Comparison of ENCODE assay signal across 10 cellular contexts in the genomic region with DNA sequence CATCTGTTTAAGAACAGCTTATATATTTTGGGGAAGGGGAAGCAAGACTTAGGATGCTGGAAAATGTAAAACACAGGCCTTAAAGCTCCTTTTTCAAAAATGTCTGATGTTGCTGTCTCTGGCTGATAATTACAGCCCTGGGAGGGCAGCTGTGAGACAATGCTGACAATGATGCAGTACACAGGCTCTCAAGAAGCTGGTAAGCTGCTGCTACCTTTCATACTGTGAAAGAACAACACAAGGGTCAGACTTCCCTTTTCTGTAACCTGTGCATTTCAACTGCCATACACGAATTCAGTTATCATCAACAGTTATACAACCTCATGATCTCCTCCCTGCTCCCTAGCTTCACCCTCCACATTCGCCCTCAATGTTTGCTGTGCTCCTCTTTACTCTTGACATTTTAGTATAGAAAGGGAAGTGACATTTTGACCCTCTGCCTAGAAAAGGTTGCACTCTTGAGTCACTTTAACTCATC. TPM values are rescaled to one million over a fixed set of nuclear protein-coding genes. Genes with fewer than 3 reads are reported as not detected.
DNase-seq lines count a peak whose midpoint lies in the region; TF ChIP-seq lines count a peak whose summit lies in the region.
"Had no signal": no experiment of that assay in that cellular context is flagged by ENCODE, and none has a peak within 500 bp of the region (broad histone marks: within the 10 kb centered on the region; RNA-seq: fewer than 3 reads in every experiment).

No MANE protein-coding gene starts in this region.

- H3K27ac ChIP-seq in dorsolateral prefrontal cortex: peak overlapping the region; percentile 66 to 99 (median 96)

- peak; percentile 30 for DNase-seq in NCI-H2171 treated with DMSO at 0.1 percent for 48 hours (lab: John Stamatoyannopoulos, UW)
- no peak for DNase-seq in NCI-H2171 (lab: John Stamatoyannopoulos, UW)
- peak; percentile 96 for DNase-seq in NCI-H69 (lab: John Stamatoyannopoulos, UW)
- DNase-seq in dorsolateral prefrontal cortex: peak in 6 of 10 donors; percentile 20 to 65 (median 50)
- DNase-seq in retina: peak; percentile 28
- DNase-seq in stimulated activated CD4-positive, alpha-beta T cell treated with anti-CD3 and anti-CD28 coated beads, Interleukin-15, amount 100 ng/mL, for 24 hours: no peak
- no peak for DNase-seq in activated gamma-delta T cell (lab: John Stamatoyannopoulos, UW)
- DNase-seq in activated effector memory CD4-positive, alpha-beta T cell treated with anti-CD3 and anti-CD28 coated beads, Interleukin-2, amount 50 U/mL, for 16 hours: no peak
- DNase-seq: stimulated activated naive CD4-positive, alpha-beta T cell treated with Interleukin-2 at 50 U/mL for 16 hours had no signal

- peak overlapping the region; percentile 29 to 81 (median 66) for H3K4me3 ChIP-seq in dorsolateral prefrontal cortex

- intact Hi-C loops in dorsolateral prefrontal cortex (cut with DNase I): loop anchor here (5.0 to 10.0 kb wide), 2 partner anchors 90 to 233 kb away; no protein-coding TSS in a partner anchor

- no peaks in the 10 kb centered on the region for H3K27me3 ChIP-seq in dorsolateral prefrontal cortex

- TF ChIP-seq CTCF in dorsolateral prefrontal cortex (IDR thresholded peaks at IDR 0.05 in 54 of 56, conservative IDR thresholded peaks at IDR 0.05 in 2 of 56; ENCODE audit: low read depth in 1 of 56, partially characterized antibody in 56 of 56): peak in 7 of 56 donors; percentile 2 to 15 (median 9)

RNA-seq across cellular contexts. Expression of gene MAP7, which starts 25.2 kb away (rescaled TPM):
- total RNA-seq in dorsolateral prefrontal cortex: 100 to 1,000 TPM in 67 of 120 experiments, 10 to 100 TPM in 53; 56.8 to 230 (median 104) TPM
- total RNA-seq: OCI-LY7 had no signal

Comparison
In these comparisons a context has a peak if more than half of its experiments do, and no peak if none do; other contexts are left out.
1. DNase-seq: peak in NCI-H2171 treated with DMSO at 0.1 percent for 48 hours (single experiment), NCI-H69 (single experiment), dorsolateral prefrontal cortex (6 of 10) and retina (single experiment); none in NCI-H2171 (single experiment), stimulated activated CD4-positive, alpha-beta T cell treated with anti-CD3 and anti-CD28 coated beads, Interleukin-15, amount 100 ng/mL, for 24 hours (single experiment), activated gamma-delta T cell (single experiment) and activated effector memory CD4-positive, alpha-beta T cell treated with anti-CD3 and anti-CD28 coated beads, Interleukin-2, amount 50 U/mL, for 16 hours (single experiment).